8 cellular contexts compared by ENCODE assay signal in the genomic region with DNA sequence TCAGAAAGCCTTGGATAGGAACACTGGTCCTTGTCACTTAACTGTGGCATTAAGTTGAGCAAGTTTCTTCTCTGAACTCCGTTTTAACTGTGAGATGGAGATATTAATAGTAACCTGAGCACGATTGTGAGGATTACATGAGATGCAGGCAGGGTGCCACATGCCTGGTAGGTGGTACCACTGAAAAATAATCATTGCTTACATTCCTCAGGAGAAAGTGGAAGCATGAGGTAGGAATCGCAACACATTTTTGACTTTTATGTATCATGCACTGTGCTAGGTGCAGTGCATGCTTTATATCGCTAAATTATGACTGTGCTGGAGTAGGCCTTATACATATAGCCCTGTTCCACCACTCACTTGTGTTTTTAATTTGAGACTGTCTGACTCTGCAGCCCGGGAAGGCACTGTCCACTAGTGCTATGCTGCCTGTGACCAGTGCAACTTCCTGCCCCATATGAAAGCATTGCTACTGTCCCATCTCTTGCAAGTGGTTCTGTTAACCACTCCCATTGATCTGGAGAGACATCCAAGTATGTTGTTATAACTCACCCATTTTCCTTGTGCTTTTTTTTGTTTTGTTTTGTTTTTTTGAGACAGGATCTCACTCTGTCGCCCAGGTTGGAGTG. TPM values are rescaled to one million over a fixed set of nuclear protein-coding genes. Genes with fewer than 3 reads are reported as not detected.
DNase-seq lines count a peak whose midpoint lies in the region; ATAC-seq and TF ChIP-seq lines count a peak whose summit lies in the region.

No MANE protein-coding gene starts in this region.

- H3K9me3 ChIP-seq in GM23248 (ENCODE audit: low read depth), result no peaks in the 10 kb centered on the region
- H3K9me3 ChIP-seq in WERI-Rb-1 (ENCODE audit: severe bottlenecking), result no peaks in the 10 kb centered on the region

- H3K4me1 Mint-ChIP-seq in glutamatergic neuron (ENCODE audit: low read depth, unreplicated experiment), result peaks cover 14% of the 10 kb centered on the region

- peak overlapping the region; percentile 95 for H3K4me2 ChIP-seq in GM23248 (ENCODE audit: unreplicated experiment)

- H4K20me1 ChIP-seq in GM23248 (ENCODE audit: insufficient read depth), result no peaks in the 10 kb centered on the region

- H3K9ac ChIP-seq in GM23248, result peak overlapping the region; percentile 92

- ATAC-seq in HG03460 (IDR thresholded peaks at IDR 0.05; ENCODE audit: unreplicated experiment) (no peak), HG03280 (IDR thresholded peaks at IDR 0.05; ENCODE audit: unreplicated experiment) (no peak)

- peak overlapping the region; percentile 97 for H2AFZ ChIP-seq in GM23248

- peaks cover 6% of the 10 kb centered on the region for H3K9me3 Mint-ChIP-seq in glutamatergic neuron (ENCODE audit: unreplicated experiment)

- no peaks in the 10 kb centered on the region for H3K36me3 Mint-ChIP-seq in glutamatergic neuron (ENCODE audit: unreplicated experiment)

- no peaks in the 10 kb centered on the region for H3K27me3 ChIP-seq in GM23248 (replicated peaks; ENCODE audit: insufficient read depth)
- no peaks in the 10 kb centered on the region for H3K27me3 ChIP-seq in WERI-Rb-1 (ENCODE audit: insufficient read depth, low read depth, severe bottlenecking)

- H3K4me3 ChIP-seq in GM23248 (peak overlapping the region; percentile 86), WERI-Rb-1 (ENCODE audit: low read depth, low read length) (peak overlapping the region; percentile 96), skeletal muscle cell (ENCODE audit: low read depth, low read length) (peak overlapping the region; percentile 75)

- H3K9me2 ChIP-seq in GM23248 (ENCODE audit: insufficient read depth), result no peaks in the 10 kb centered on the region

- no peak for TF ChIP-seq CTCF in WERI-Rb-1 (IDR thresholded peaks at IDR 0.05; ENCODE audit: low read depth, low read length)
- no peak for TF ChIP-seq CTCF in glutamatergic neuron (IDR thresholded peaks at IDR 0.05; ENCODE audit: partially characterized antibody, unreplicated experiment)

- peaks cover 18% of the 10 kb centered on the region for H3K4me1 ChIP-seq in GM23248 (ENCODE audit: insufficient read depth)

- WGBS in GM23248 (ENCODE audit: low coverage in 1 of 2, low lambda C conversion rate in 2 of 2, missing lambda C conversion rate in 2 of 2), 2 experiments, result 48 to 50% methylated on average over 6 of the region's 6 CpGs

- H3F3A ChIP-seq in GM23248 (ENCODE audit: insufficient read depth), result peaks cover 22% of the 10 kb centered on the region

- DNase-seq in GM23248, result peak; percentile 49
- DNase-seq in WERI-Rb-1, result no peak
- DNase-seq in glutamatergic neuron, result no peak
- DNase-seq in skeletal muscle cell (ENCODE audit: low read depth), result no peak
- DNase-seq in KBM-7, result no peak
- DNase-seq in activated CD8-positive, alpha-beta memory T cell treated with anti-CD3 and anti-CD28 coated beads, Interleukin-2, amount 50 U/mL, for 4 hours, result no peak

- H3K27me3 Mint-ChIP-seq in glutamatergic neuron (ENCODE audit: unreplicated experiment), result peaks cover 5% of the 10 kb centered on the region

- H3K4me3 Mint-ChIP-seq in glutamatergic neuron (ENCODE audit: unreplicated experiment), result peak overlapping the region; percentile 99

- peak overlapping the region; percentile 28 for H3K27ac Mint-ChIP-seq in glutamatergic neuron (ENCODE audit: unreplicated experiment)

- H3K36me3 ChIP-seq in GM23248 (ENCODE audit: low read depth), result peaks cover 9% of the 10 kb centered on the region; the same call in 1 of the 2 replicates
- peaks cover 37% of the 10 kb centered on the region for H3K36me3 ChIP-seq in WERI-Rb-1

- peak overlapping the region; percentile 75 for H3K27ac ChIP-seq in GM23248
- peak overlapping the region; percentile 96 for H3K27ac ChIP-seq in WERI-Rb-1

- in situ Hi-C loops in GM23248 (cut with MboI), result no loop called here
- in situ Hi-C loops in KBM-7 (cut with MboI; ENCODE audit: low pct_unique_long_range_greater_than_20kb, low sequenced_read_pairs), result no loop called here

- H3K79me2 ChIP-seq in GM23248 (ENCODE audit: insufficient read depth), result peaks cover 47% of the 10 kb centered on the region

RNA-seq across cellular contexts. Expression of a gene that starts 1.0 kb away (rescaled TPM):
- 39.7 and 45.0 TPM in 2 replicates for total RNA-seq in GM23248 (2014; rRNA removed; shearing (Covaris generic))
- polyA plus RNA-seq in GM23248 (2016; fragmentation: Nextera tagmentation; extraction: Ambion mirVana), result 233 TPM in 2 replicates
- total RNA-seq in glutamatergic neuron (ENCODE audit: unreplicated experiment), result 77.7 TPM

RNA-seq across cellular contexts. Expression of a gene that starts 1.4 kb away (rescaled TPM):
- total RNA-seq in GM23248 (2014; rRNA removed; shearing (Covaris generic)), result 6.3 and 11.3 TPM in 2 replicates
- 35.8 and 42.3 TPM in 2 replicates for polyA plus RNA-seq in GM23248 (2016; fragmentation: Nextera tagmentation; extraction: Ambion mirVana)
- 16.9 TPM for total RNA-seq in glutamatergic neuron (ENCODE audit: unreplicated experiment)

RNA-seq across cellular contexts. Expression of a gene that starts 48.4 kb away (rescaled TPM):
- not detected in 2 replicates for total RNA-seq in GM23248 (2014; rRNA removed; shearing (Covaris generic))
- polyA plus RNA-seq in GM23248 (2016; fragmentation: Nextera tagmentation; extraction: Ambion mirVana), result 0.08 TPM in 1 of 2 replicates, not detected in the other
- total RNA-seq in glutamatergic neuron (ENCODE audit: unreplicated experiment), result 14.6 TPM

Comparison
In these comparisons a context has a peak if more than half of its experiments do, and no peak if none do; other contexts are left out.
1. RNA of a gene that starts 48.4 kb away (total RNA-seq): 14.6 TPM in glutamatergic neuron (single experiment); not detected in GM23248; every median in the first group is over 10 times any median in the second.
2. Peak in every context shown above with its lines, with median percentiles within 50 percentile points of each other: H3K4me3 ChIP-seq.